ENCODE assay signal across 13 cellular contexts in genomic region chr17:29113334-29113733, GRCh38.
A peak's percentile ranks its signal among the peaks of the same experiment; 100 is the strongest.
DNase-seq lines count a peak whose midpoint lies in the region; ATAC-seq and TF ChIP-seq lines count a peak whose summit lies in the region.
"Had no signal": no experiment of that assay in that cellular context is flagged by ENCODE, and none has a peak within 500 bp of the region (broad histone marks: within the 10 kb centered on the region; RNA-seq: fewer than 3 reads in every experiment).

No MANE protein-coding gene starts in this region.

- no peak for TF ChIP-seq POLR2A in heart left ventricle (IDR thresholded peaks at IDR 0.05)
- TF ChIP-seq POLR2A in sigmoid colon (IDR thresholded peaks at IDR 0.05): no peak

- no peak overlapping the region for H3K4me3 ChIP-seq in cardiac muscle cell
- no peak overlapping the region for H3K4me3 ChIP-seq in heart left ventricle
- no peak overlapping the region for H3K4me3 ChIP-seq in sigmoid colon
- H3K4me3 ChIP-seq: left lung had no signal

- H3K27ac ChIP-seq in cardiac muscle cell: peak overlapping the region; percentile 39
- peak overlapping the region in 4 of 12 donors; percentile 33 to 58 (median 46) for H3K27ac ChIP-seq in heart left ventricle
- H3K27ac ChIP-seq in cingulate gyrus (ENCODE audit: low read depth, low read length): peak overlapping the region; percentile 11
- peak overlapping the region; percentile 23 for H3K27ac ChIP-seq in temporal lobe (ENCODE audit: low read depth, low read length)
- H3K27ac ChIP-seq in sigmoid colon: no peak overlapping the region
- H3K27ac ChIP-seq: left lung had no signal

- intact Hi-C loops in heart left ventricle (cut with DNase I) (loop anchor here in 4 of 10 donors (2.0 to 5.0 kb wide), 4 partner anchors 36 to 149 kb away; no protein-coding TSS in a partner anchor), sigmoid colon (cut with DNase I) (no loop called here)

- peaks cover 7% of the 10 kb centered on the region for H3K4me1 ChIP-seq in cardiac muscle cell (ENCODE audit: low read depth)
- H3K4me1 ChIP-seq in heart left ventricle: peaks cover 15 to 55% (median 33%) of the 10 kb centered on the region in 12 donors
- H3K4me1 ChIP-seq in sigmoid colon: no peaks in the 10 kb centered on the region

- H3K27me3 ChIP-seq in cardiac muscle cell (no peaks in the 10 kb centered on the region), heart left ventricle (no peaks in the 10 kb centered on the region), sigmoid colon (no peaks in the 10 kb centered on the region)
- H3K27me3 ChIP-seq: left lung had no signal

- peak; percentile 4 for TF ChIP-seq CTCF in cardiac muscle cell (IDR thresholded peaks at IDR 0.05; ENCODE audit: low read depth, low read length)
- TF ChIP-seq CTCF in heart left ventricle (IDR thresholded peaks at IDR 0.05): no peak
- no peak for TF ChIP-seq CTCF in sigmoid colon (IDR thresholded peaks at IDR 0.05)

- WGBS in heart left ventricle, 4 donors: 78 to 100% (median 80%) methylated on average over 1 to 6 of the region's 6 CpGs
- 81 to 91% methylated on average over 6 of the region's 6 CpGs for WGBS in sigmoid colon, 2 donors

- no peak for TF ChIP-seq EP300 in sigmoid colon (IDR thresholded peaks at IDR 0.05)

- ATAC-seq in heart left ventricle (no peak), GM19023 (IDR thresholded peaks at IDR 0.05; ENCODE audit: unreplicated experiment) (no peak)
- ATAC-seq: left lung; naive thymus-derived CD4-positive, alpha-beta T cell had no signal

- H3K9me3 ChIP-seq in cardiac muscle cell (ENCODE audit: low read depth): no peaks in the 10 kb centered on the region
- no peaks in the 10 kb centered on the region for H3K9me3 ChIP-seq in heart left ventricle
- no peaks in the 10 kb centered on the region for H3K9me3 ChIP-seq in sigmoid colon
- H3K9me3 ChIP-seq: left lung had no signal

- DNase-seq in cardiac muscle cell (ENCODE audit: low read depth in 1 of 2, low spot score in 1 of 2): no peak
- DNase-seq in heart left ventricle: no peak
- peak; percentile 51 for DNase-seq in NCI-H2171 treated with DMSO at 0.1 percent for 48 hours (lab: John Stamatoyannopoulos, UW)
- no peak for DNase-seq in sigmoid colon
- no peak for DNase-seq in T-helper 1 cell
- DNase-seq: activated CD4-positive, alpha-beta T cell treated with anti-CD3 and anti-CD28 coated beads for 4 hours; activated CD8-positive, alpha-beta memory T cell treated with anti-CD3 and anti-CD28 coated beads, Interleukin-2, amount 50 U/mL, for 48 hours; naive thymus-derived CD4-positive, alpha-beta T cell; NCI-H2029 had no signal

- H3K36me3 ChIP-seq in cardiac muscle cell (peaks cover 63% of the 10 kb centered on the region), heart left ventricle (peaks cover 0 to 90% (median 72%) of the 10 kb centered on the region in 9 donors), sigmoid colon (peaks cover 14 to 69% (median 24%) of the 10 kb centered on the region in 4 donors)

Comparison
In these comparisons a context has a peak if more than half of its experiments do, and no peak if none do; other contexts are left out.
1. H3K27ac ChIP-seq: peak in cardiac muscle cell (single experiment), cingulate gyrus (single experiment) and temporal lobe (single experiment); none in sigmoid colon (0 of 4).